ENCODE assay signal across 8 cellular contexts in genomic region chr14:54175298-54175942, GRCh38.
DNase-seq lines count a peak whose midpoint lies in the region; ATAC-seq and TF ChIP-seq lines count a peak whose summit lies in the region.

No MANE protein-coding gene starts in this region.

- no peaks in the 10 kb centered on the region for H3K4me1 Mint-ChIP-seq in natural killer cell
- H3K4me1 Mint-ChIP-seq in natural killer cell treated with Interleukin-12 subunit alpha and Interleukin-12 subunit beta and Interleukin-15 and Interleukin-18, amount 100 ng/mL, for 72 hours (ENCODE audit: low read depth in 2 of 2): no peaks in the 10 kb centered on the region

- peak; percentile 77 for TF ChIP-seq RAD21 in SK-N-SH (IDR thresholded peaks at IDR 0.05; ENCODE audit: low read length)

- H2AFZ ChIP-seq in SK-N-SH (ENCODE audit: low read depth): no peak overlapping the region

- WGBS in SK-N-SH (ENCODE audit: low lambda C conversion rate): 7% methylated on average over 4 of the region's 4 CpGs

- no peaks in the 10 kb centered on the region for H3K36me3 Mint-ChIP-seq in natural killer cell
- H3K36me3 Mint-ChIP-seq in natural killer cell treated with Interleukin-12 subunit alpha and Interleukin-12 subunit beta and Interleukin-15 and Interleukin-18, amount 100 ng/mL, for 72 hours: no peaks in the 10 kb centered on the region

- peaks cover 13 to 40% of the 10 kb centered on the region in 2 donors for H3K27me3 Mint-ChIP-seq in natural killer cell (ENCODE audit: low read depth in 2 of 2)
- H3K27me3 Mint-ChIP-seq in natural killer cell treated with Interleukin-12 subunit alpha and Interleukin-12 subunit beta and Interleukin-15 and Interleukin-18, amount 100 ng/mL, for 72 hours: peaks cover 16 to 47% of the 10 kb centered on the region in 2 donors

- no peak overlapping the region for H3K27ac ChIP-seq in SK-N-SH (ENCODE audit: low read depth in 2 of 2, low read length in 1 of 2)

- H3K36me3 ChIP-seq in SK-N-SH (replicated peaks in 1 of 2; ENCODE audit: control insufficient read depth in 1 of 2, insufficient read depth in 2 of 2, low read length in 1 of 2) (no peaks in the 10 kb centered on the region), kidney epithelial cell (ENCODE audit: control insufficient read depth, insufficient read depth, low read length) (no peaks in the 10 kb centered on the region)

- H3K27me3 ChIP-seq in SK-N-SH (ENCODE audit: insufficient read depth) (no peaks in the 10 kb centered on the region), kidney epithelial cell (ENCODE audit: control insufficient read depth, insufficient read depth, low read length) (no peaks in the 10 kb centered on the region)

- CTCF ChIA-PET in SK-N-SH (lab: Yijun Ruan, JAX): interaction anchor here (0.6 to 5.3 kb wide), 40 partner anchors 8 to 742 kb away, joined by 3 to 88 read pairs (median 3); no protein-coding TSS in a partner anchor

- POLR2A ChIA-PET in SK-N-SH (lab: Yijun Ruan, JAX): no interaction called here

- H3K79me2 ChIP-seq in SK-N-SH (ENCODE audit: insufficient read depth): no peaks in the 10 kb centered on the region

- H3K9me3 ChIP-seq in SK-N-SH: no peaks in the 10 kb centered on the region

- no peak overlapping the region for H3K27ac Mint-ChIP-seq in natural killer cell
- no peak overlapping the region for H3K27ac Mint-ChIP-seq in natural killer cell treated with Interleukin-12 subunit alpha and Interleukin-12 subunit beta and Interleukin-15 and Interleukin-18, amount 100 ng/mL, for 72 hours

- TF ChIP-seq EP300 in SK-N-SH (IDR thresholded peaks at IDR 0.05; ENCODE audit: borderline replicate concordance in 1 of 2, low read depth in 1 of 2, low read length in 1 of 2): no peak

- H3K4me3 Mint-ChIP-seq in natural killer cell: no peak overlapping the region
- no peak overlapping the region for H3K4me3 Mint-ChIP-seq in natural killer cell treated with Interleukin-12 subunit alpha and Interleukin-12 subunit beta and Interleukin-15 and Interleukin-18, amount 100 ng/mL, for 72 hours

- TF ChIP-seq CTCF in natural killer cell (IDR thresholded peaks at IDR 0.05) (peak; percentile 65), SK-N-SH (IDR thresholded peaks at IDR 0.05) (peak; percentile 91), cardiac fibroblast (IDR thresholded peaks at IDR 0.05; ENCODE audit: low read depth, low read length) (peak; percentile 79), kidney epithelial cell (IDR thresholded peaks at IDR 0.05; ENCODE audit: insufficient read depth, low read length, poor library complexity, severe bottlenecking) (peak; percentile 67)

- H3K9me2 ChIP-seq in SK-N-SH: no peaks in the 10 kb centered on the region

- H4K20me1 ChIP-seq in SK-N-SH (ENCODE audit: insufficient read depth): no peaks in the 10 kb centered on the region

- no peak overlapping the region for H3K4me2 ChIP-seq in SK-N-SH

- no peaks in the 10 kb centered on the region for H3F3A ChIP-seq in SK-N-SH (replicated peaks; ENCODE audit: insufficient read depth)

- H3K9me3 Mint-ChIP-seq in natural killer cell: no peaks in the 10 kb centered on the region
- H3K9me3 Mint-ChIP-seq in natural killer cell treated with Interleukin-12 subunit alpha and Interleukin-12 subunit beta and Interleukin-15 and Interleukin-18, amount 100 ng/mL, for 72 hours: no peaks in the 10 kb centered on the region

- DNase-seq in natural killer cell (no peak), NAMALWA (ENCODE audit: low spot score) (peak; percentile 66), SK-N-SH (peak; percentile 54), cardiac fibroblast (ENCODE audit: low read depth in 2 of 2) (peak; percentile 82 to 88), kidney epithelial cell (ENCODE audit: low read depth) (no peak)
- DNase-seq in natural killer cell treated with Interleukin-12 subunit alpha and Interleukin-12 subunit beta and Interleukin-15 and Interleukin-18, amount 100 ng/mL, for 72 hours (ENCODE audit: low spot score): no peak
- DNase-seq in stimulated activated CD4-positive, alpha-beta T cell treated with anti-CD3 and anti-CD28 coated beads, Interleukin-2, amount 100 ng/mL, for 48 hours: peak; percentile 52 to 55

- peak in 1 of 3 donors; percentile 45 for ATAC-seq in natural killer cell
- ATAC-seq in natural killer cell treated with Interleukin-12 subunit alpha and Interleukin-12 subunit beta and Interleukin-15 and Interleukin-18, amount 100 ng/mL, for 72 hours: no peak
- no peak for ATAC-seq in GM21576 (IDR thresholded peaks at IDR 0.05; ENCODE audit: unreplicated experiment)

- intact Hi-C loops in natural killer cell (cut with micrococcal nuclease): no loop called here

- peaks cover 3 to 7% of the 10 kb centered on the region in 2 experiments; a peak in 2 of 4 replicates for H3K4me1 ChIP-seq in SK-N-SH (ENCODE audit: control insufficient read depth in 1 of 2, insufficient read depth in 2 of 2, low read depth in 1 of 2, low read length in 1 of 2)

- H3K4me3 ChIP-seq in SK-N-SH (ENCODE audit: low read depth in 2 of 2, low read length in 1 of 2) (no peak overlapping the region), cardiac fibroblast (replicated peaks in 1 of 2; ENCODE audit: low read depth in 2 of 2, low read length in 2 of 2) (no peak overlapping the region), kidney epithelial cell (ENCODE audit: low read depth, low read length) (no peak overlapping the region)

- H3K9ac ChIP-seq in SK-N-SH: no peak overlapping the region

TF ChIP-seq in SK-N-SH, 30 proteins besides CTCF, POLR2A, EP300 and RAD21:
- TF ChIP-seq GATA2 (CRISPR knock-in tag; IDR thresholded peaks at IDR 0.05) (no peak), SMC3 (IDR thresholded peaks at IDR 0.05; ENCODE audit: low read depth, low read length) (peak; percentile 74)

Comparison
In these comparisons a context has a peak if more than half of its experiments do, and no peak if none do; other contexts are left out.
1. DNase-seq: peak in NAMALWA (single experiment), SK-N-SH (single experiment), cardiac fibroblast (2 of 2) and stimulated activated CD4-positive, alpha-beta T cell treated with anti-CD3 and anti-CD28 coated beads, Interleukin-2, amount 100 ng/mL, for 48 hours (2 of 2); none in natural killer cell (single experiment), natural killer cell treated with Interleukin-12 subunit alpha and Interleukin-12 subunit beta and Interleukin-15 and Interleukin-18, amount 100 ng/mL, for 72 hours (single experiment) and kidney epithelial cell (single experiment).
2. Peak in every context shown above with its lines, with median percentiles within 50 percentile points of each other: CTCF ChIP-seq.